In genomic region chr6:1311400-1312192, GRCh38 we compare ENCODE assay signal across 1 cellular context.
TF ChIP-seq lines count a peak whose summit lies in the region.

A gene with protein sequence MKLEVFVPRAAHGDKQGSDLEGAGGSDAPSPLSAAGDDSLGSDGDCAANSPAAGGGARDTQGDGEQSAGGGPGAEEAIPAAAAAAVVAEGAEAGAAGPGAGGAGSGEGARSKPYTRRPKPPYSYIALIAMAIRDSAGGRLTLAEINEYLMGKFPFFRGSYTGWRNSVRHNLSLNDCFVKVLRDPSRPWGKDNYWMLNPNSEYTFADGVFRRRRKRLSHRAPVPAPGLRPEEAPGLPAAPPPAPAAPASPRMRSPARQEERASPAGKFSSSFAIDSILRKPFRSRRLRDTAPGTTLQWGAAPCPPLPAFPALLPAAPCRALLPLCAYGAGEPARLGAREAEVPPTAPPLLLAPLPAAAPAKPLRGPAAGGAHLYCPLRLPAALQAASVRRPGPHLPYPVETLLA (plus strand): TSS chr6:1312098. CDS start chr6:1312705, 607 bp downstream.

TF ChIP-seq in H1, 55 proteins besides CTCF, POLR2A, EP300 and RAD21 (continued from another document):
- TF ChIP-seq EZH2 (IDR thresholded peaks at IDR 0.05; ENCODE audit: low read depth, low read length, severe bottlenecking), result peak; percentile 54
- peak; percentile 65 for TF ChIP-seq SUZ12 (IDR thresholded peaks at IDR 0.05; ENCODE audit: low read length)
- no peak for TF ChIP-seq CHD2 (IDR thresholded peaks at IDR 0.05; ENCODE audit: low read length)
- TF ChIP-seq CHD1 (IDR thresholded peaks at IDR 0.05; ENCODE audit: low read depth, low read length), result no peak
